12 cellular contexts compared by ENCODE assay signal in genomic region chr2:100703744-100704143, GRCh38.
"Had no signal": no experiment of that assay in that cellular context is flagged by ENCODE, and none has a peak within 500 bp of the region (broad histone marks: within the 10 kb centered on the region; RNA-seq: fewer than 3 reads in every experiment).

No MANE protein-coding gene starts in this region.

- H3K4me3 Mint-ChIP-seq: activated CD4-positive, alpha-beta memory T cell treated with anti-CD3 and anti-CD28 coated beads, Interleukin-2, amount 10 ng/mL, durations not matched to agents 7 days and 5 days; neural crest cell had no signal

- ATAC-seq: heart right ventricle, pancreas had no signal

- H3K27me3 ChIP-seq: heart right ventricle, pancreas, thyroid gland had no signal

- H3K27me3 Mint-ChIP-seq: activated CD4-positive, alpha-beta memory T cell treated with anti-CD3 and anti-CD28 coated beads, Interleukin-2, amount 10 ng/mL, durations not matched to agents 7 days and 5 days had no signal

- H3K4me1 ChIP-seq: left ventricle myocardium inferior, pancreas, thyroid gland had no signal

- DNase-seq: activated CD4-positive, alpha-beta memory T cell treated with anti-CD3 and anti-CD28 coated beads, Interleukin-2, amount 10 ng/mL, durations not matched to agents 7 days and 5 days; activated CD4-positive, alpha-beta T cell treated with anti-CD3 and anti-CD28 coated beads for 1 hour; activated gamma-delta T cell treated with Interleukin-2 at 50 U/mL for 16 hours; activated T-cell treated with anti-CD3 and anti-CD28 coated beads, Interleukin-2, amount 50 U/mL, for 48 hours; heart right ventricle; kidney; left ventricle myocardium inferior; mesenchymal stem cell; pancreas; thyroid gland had no signal

- H3K27ac ChIP-seq: heart right ventricle, left ventricle myocardium inferior, pancreas, skin epidermis, thyroid gland had no signal

- H3K9me3 Mint-ChIP-seq: activated CD4-positive, alpha-beta memory T cell treated with anti-CD3 and anti-CD28 coated beads, Interleukin-2, amount 10 ng/mL, durations not matched to agents 7 days and 5 days had no signal

- H3K27ac Mint-ChIP-seq: activated CD4-positive, alpha-beta memory T cell treated with anti-CD3 and anti-CD28 coated beads, Interleukin-2, amount 10 ng/mL, durations not matched to agents 7 days and 5 days had no signal

- H3K36me3 ChIP-seq: heart right ventricle, left ventricle myocardium inferior, pancreas, thyroid gland had no signal

- H3K4me3 ChIP-seq: heart right ventricle, left ventricle myocardium inferior, pancreas, skin epidermis, thyroid gland had no signal

- H3K9me3 ChIP-seq: pancreas, thyroid gland had no signal
